In genomic region chr4:57850141-57850540, GRCh38 we compare ENCODE assay signal across 6 cellular contexts.
"Had no signal": no experiment of that assay in that cellular context is flagged by ENCODE, and none has a peak within 500 bp of the region (broad histone marks: within the 10 kb centered on the region; RNA-seq: fewer than 3 reads in every experiment).

No MANE protein-coding gene starts in this region.

- H3K9me3 Mint-ChIP-seq: GM23338 had no signal

- H3K4me3 Mint-ChIP-seq: GM23338, HFFc6 had no signal

- DNase-seq: HFFc6, IMR-90, KG1 had no signal

- H3K9me3 ChIP-seq: HAP-1 had no signal

- H3K4me3 ChIP-seq: GM23338, HAP-1, K562 had no signal

- H3K4me1 Mint-ChIP-seq: GM23338 had no signal

- H3K4me1 ChIP-seq: HAP-1 had no signal

- H3K27ac Mint-ChIP-seq: GM23338, HFFc6 had no signal

- H3K4me2 ChIP-seq: GM23338 had no signal

- H2AFZ ChIP-seq: GM23338 had no signal
